Comparison of ENCODE assay signal across 14 cellular contexts in genomic region chr5:174990909-174991308, GRCh38.
"Had no signal": no experiment of that assay in that cellular context is flagged by ENCODE, and none has a peak within 500 bp of the region (broad histone marks: within the 10 kb centered on the region; RNA-seq: fewer than 3 reads in every experiment).

No MANE protein-coding gene starts in this region.

- H3K27me3 ChIP-seq: tibial nerve had no signal

- H3K36me3 ChIP-seq: tibial nerve had no signal

- ATAC-seq: activated CD4-positive, alpha-beta T cell treated with anti-CD3 and anti-CD28 coated beads for 36 hours; activated CD8-positive, alpha-beta memory T cell treated with anti-CD3 and anti-CD28 coated beads, Interleukin-2, amount 10 ng/mL, durations not matched to agents 7 days and 5 days; stimulated activated effector memory CD8-positive, alpha-beta T cell treated with anti-CD3 and anti-CD28 coated beads, Interleukin-12 subunit alpha, Interleukin-12 subunit beta, amount 100 ng/mL, for 72 hours had no signal

- DNase-seq: activated CD4-positive, alpha-beta memory T cell treated with anti-CD3 and anti-CD28 coated beads for 36 hours; activated CD4-positive, alpha-beta T cell treated with anti-CD3 and anti-CD28 coated beads for 36 hours; activated CD8-positive, alpha-beta memory T cell treated with anti-CD3 and anti-CD28 coated beads, Interleukin-2, amount 10 ng/mL, durations not matched to agents 7 days and 5 days; activated naive CD4-positive, alpha-beta T cell treated with anti-CD3 and anti-CD28 coated beads, Interleukin-2, amount 50 U/mL, for 16 hours; activated T-cell treated with anti-CD3 and anti-CD28 coated beads, Interleukin-2, amount 50 U/mL, for 1 hour; cortex of kidney; effector CD4-positive, alpha-beta T cell; foreskin fibroblast; midbrain; stimulated activated CD4-positive, alpha-beta T cell treated with anti-CD3 and anti-CD28 coated beads, Interleukin-12 subunit alpha, Interleukin-12 subunit beta, amount 100 ng/mL, for 4 hours; stimulated activated CD4-positive, alpha-beta T cell treated with anti-CD3 and anti-CD28 coated beads, Interleukin-2, amount 100 ng/mL, for 24 hours; T-helper 1 cell had no signal

- H3K4me3 ChIP-seq: tibial nerve had no signal

- H3K9me3 ChIP-seq: tibial nerve had no signal
